Comparison of ENCODE assay signal across 8 cellular contexts in genomic region chr6:45420909-45421699, GRCh38. TPM values are rescaled to one million over a fixed set of nuclear protein-coding genes. Genes with fewer than 3 reads are reported as not detected.
DNase-seq lines count a peak whose midpoint lies in the region; ATAC-seq, FAIRE-seq and TF ChIP-seq lines count a peak whose summit lies in the region.

No MANE protein-coding gene starts in this region.

- ATAC-seq in CD4-positive, CD25-positive, alpha-beta regulatory T cell (ENCODE audit: low read depth in 2 of 2): no peak

- H3K4me1 ChIP-seq in CD4-positive, CD25-positive, alpha-beta regulatory T cell (ENCODE audit: control insufficient read depth, insufficient read depth, low read length, poor library complexity, severe bottlenecking): peaks cover 49% of the 10 kb centered on the region
- H3K4me1 ChIP-seq in duodenal mucosa (ENCODE audit: control insufficient read depth in 1 of 2, insufficient read depth in 2 of 2, low read length in 2 of 2): peaks cover 8 to 13% of the 10 kb centered on the region in 2 donors

- peak overlapping the region; percentile 84 for H3K4me3 ChIP-seq in CD4-positive, CD25-positive, alpha-beta regulatory T cell (ENCODE audit: low read depth, low read length)
- H3K4me3 ChIP-seq in MG63 (peak overlapping the region; percentile 59), duodenal mucosa (ENCODE audit: low read depth in 1 of 2, low read length in 2 of 2) (peak overlapping the region; percentile 73 to 82), neural cell (ENCODE audit: low read length) (peak overlapping the region; percentile 80)

- H3K79me2 ChIP-seq in neural cell (replicated peaks; ENCODE audit: insufficient read depth, low read length): no peaks in the 10 kb centered on the region

- H3K36me3 Mint-ChIP-seq in CD4-positive, CD25-positive, alpha-beta regulatory T cell: no peaks in the 10 kb centered on the region

- peak overlapping the region; percentile 90 to 98 (median 94) for H3K4me3 Mint-ChIP-seq in CD4-positive, CD25-positive, alpha-beta regulatory T cell

- no peaks in the 10 kb centered on the region for H3F3A ChIP-seq in neural cell (ENCODE audit: insufficient read depth, low read length, poor library complexity, severe bottlenecking)

- peak in 1 of 3 donors; percentile 10 for DNase-seq in CD4-positive, CD25-positive, alpha-beta regulatory T cell
- DNase-seq in MG63 (no peak), NCI-H345 (lab: John Stamatoyannopoulos, UW) (no peak), NCI-H146 (lab: John Stamatoyannopoulos, UW) (no peak), D721Med (ENCODE audit: insufficient read length, low spot score) (no peak), amygdala (lab: John Stamatoyannopoulos, UW) (no peak)

- H3K27me3 ChIP-seq in CD4-positive, CD25-positive, alpha-beta regulatory T cell (ENCODE audit: control insufficient read depth, insufficient read depth, low read length): peaks cover 7% of the 10 kb centered on the region
- H3K27me3 ChIP-seq in MG63 (no peaks in the 10 kb centered on the region), duodenal mucosa (ENCODE audit: control insufficient read depth in 1 of 2, insufficient read depth in 2 of 2, low read length in 2 of 2) (peaks cover 33 to 67% of the 10 kb centered on the region in 2 donors), neural cell (ENCODE audit: insufficient read depth, low read depth, low read length) (peaks cover 92% of the 10 kb centered on the region)

- H3K27ac Mint-ChIP-seq in CD4-positive, CD25-positive, alpha-beta regulatory T cell: peak overlapping the region; percentile 89 to 90 (median 90)

- no peaks in the 10 kb centered on the region for H3K36me3 ChIP-seq in CD4-positive, CD25-positive, alpha-beta regulatory T cell (ENCODE audit: control insufficient read depth, insufficient read depth, low read length)
- no peaks in the 10 kb centered on the region for H3K36me3 ChIP-seq in MG63
- no peaks in the 10 kb centered on the region for H3K36me3 ChIP-seq in duodenal mucosa (ENCODE audit: control insufficient read depth in 1 of 2, insufficient read depth in 2 of 2, low read length in 2 of 2)
- no peaks in the 10 kb centered on the region for H3K36me3 ChIP-seq in neural cell (ENCODE audit: insufficient read depth, low read length)

- H3K9me3 ChIP-seq in CD4-positive, CD25-positive, alpha-beta regulatory T cell (ENCODE audit: control insufficient read depth in 2 of 2, low read length in 2 of 2): no peaks in the 10 kb centered on the region
- H3K9me3 ChIP-seq in MG63 (no peaks in the 10 kb centered on the region), duodenal mucosa (ENCODE audit: control insufficient read depth in 1 of 2, low read length in 2 of 2) (no peaks in the 10 kb centered on the region), neural cell (ENCODE audit: low read length) (no peaks in the 10 kb centered on the region)

- TF ChIP-seq RAD21 in neural cell (conservative IDR thresholded peaks at IDR 0.05): no peak

- peak overlapping the region; percentile 57 for H3K27ac ChIP-seq in CD4-positive, CD25-positive, alpha-beta regulatory T cell (ENCODE audit: insufficient read depth, low read length, poor library complexity, severe bottlenecking)
- H3K27ac ChIP-seq in duodenal mucosa (ENCODE audit: low read depth, low read length) (peak overlapping the region; percentile 36), neural cell (ENCODE audit: low read length) (no peak overlapping the region)

- H3K9me2 ChIP-seq in neural cell (ENCODE audit: insufficient read depth, low read length): no peaks in the 10 kb centered on the region

- H3K4me2 ChIP-seq in neural cell (ENCODE audit: low read length): peak overlapping the region; percentile 71

- H4K20me1 ChIP-seq in neural cell (ENCODE audit: insufficient read depth): no peaks in the 10 kb centered on the region

- peak overlapping the region; percentile 9 for H2AFZ ChIP-seq in neural cell (ENCODE audit: low read depth, low read length)

- TF ChIP-seq EP300 in neural cell (conservative IDR thresholded peaks at IDR 0.05; ENCODE audit: poor library complexity, severe bottlenecking): no peak

- H3K4me1 Mint-ChIP-seq in CD4-positive, CD25-positive, alpha-beta regulatory T cell: peaks cover 18 to 53% (median 28%) of the 10 kb centered on the region in 4 donors

- H3K27me3 Mint-ChIP-seq in CD4-positive, CD25-positive, alpha-beta regulatory T cell: peaks cover 54% of the 10 kb centered on the region

- H3K9ac ChIP-seq in duodenal mucosa (ENCODE audit: low read depth in 1 of 2, low read length in 2 of 2) (peak overlapping the region; percentile 35 to 55), neural cell (ENCODE audit: low read length) (peak overlapping the region; percentile 56)

- no peak for FAIRE-seq in D721Med (lab: Jason Lieb, UNC)

- H3K9me3 Mint-ChIP-seq in CD4-positive, CD25-positive, alpha-beta regulatory T cell: peaks cover 0 to 2% (median 0%) of the 10 kb centered on the region in 7 donors

- TF ChIP-seq CTCF in neural cell (IDR thresholded peaks at IDR 0.05; ENCODE audit: poor library complexity, severe bottlenecking): no peak
- TF ChIP-seq CTCF in D721Med (IDR thresholded peaks at IDR 0.05; ENCODE audit: insufficient read depth, missing control alignments): no peak

TF ChIP-seq in neural cell, 6 proteins besides CTCF, POLR2A, EP300 and RAD21:
- TF ChIP-seq TAF1 (IDR thresholded peaks at IDR 0.05; ENCODE audit: low read depth) (no peak), EZH2 (IDR thresholded peaks at IDR 0.05; ENCODE audit: borderline replicate concordance, insufficient read depth, low read length, poor library complexity, severe bottlenecking) (no peak), POLR2AphosphoS5 (IDR thresholded peaks at IDR 0.05) (no peak), MXI1 (conservative IDR thresholded peaks at IDR 0.05; ENCODE audit: poor library complexity, severe bottlenecking) (no peak), REST (IDR thresholded peaks at IDR 0.05; ENCODE audit: borderline replicate concordance) (no peak), SMC3 (conservative IDR thresholded peaks at IDR 0.05; ENCODE audit: poor library complexity) (no peak)

RNA-seq across cellular contexts. Expression of gene SUPT3H, which starts 43.4 kb away (rescaled TPM):
- 5.7 TPM for total RNA-seq in CD4-positive, CD25-positive, alpha-beta regulatory T cell
- polyA plus RNA-seq in CD4-positive, CD25-positive, alpha-beta regulatory T cell: 1 to 10 TPM; 4.8 to 7.8 (median 6.1) TPM
- total RNA-seq in MG63 (2014; rRNA removed; shearing (Covaris generic); ENCODE audit: low replicate concordance): not detected in 2 replicates
- 6.2 and 6.8 TPM in 2 replicates for polyA plus RNA-seq in neural cell
- polyA minus RNA-seq in neural cell: 25.8 and 26.3 TPM in 2 replicates
